8 cellular contexts compared by ENCODE assay signal in genomic region chr21:14382835-14383595, GRCh38. TPM values are rescaled to one million over a fixed set of nuclear protein-coding genes. Genes with fewer than 3 reads are reported as not detected.
DNase-seq lines count a peak whose midpoint lies in the region; ATAC-seq, FAIRE-seq and TF ChIP-seq lines count a peak whose summit lies in the region.

HSPA13 (minus strand) TSS chr21:14383146; CDS start chr21:14383119, 27 bp downstream.

- no peaks in the 10 kb centered on the region for H3K9me3 ChIP-seq in heart right ventricle
- no peaks in the 10 kb centered on the region for H3K9me3 ChIP-seq in upper lobe of left lung

- no peaks in the 10 kb centered on the region for H3K9me3 Mint-ChIP-seq in T-helper 1 cell treated with Interleukin-12 subunit alpha and Interleukin-12 subunit beta and Interleukin-4 antibody, amounts not matched to agents 30 μg/mL and 1 μg/mL, for 36 hours

- no peaks in the 10 kb centered on the region for H3K27me3 Mint-ChIP-seq in T-helper 1 cell treated with Interleukin-12 subunit alpha and Interleukin-12 subunit beta and Interleukin-4 antibody, amounts not matched to agents 30 μg/mL and 1 μg/mL, for 36 hours (ENCODE audit: low read depth)

- ATAC-seq in HG02852 (IDR thresholded peaks at IDR 0.05; ENCODE audit: unreplicated experiment): peak; percentile 98
- ATAC-seq in heart right ventricle: peak; percentile 99 to 100 (median 100)
- peak; percentile 99 to 100 for ATAC-seq in upper lobe of left lung (ENCODE audit: low FRiP score in 2 of 2)

- WGBS in heart right ventricle, 2 donors: 1% methylated on average over 46 of the region's 46 CpGs
- WGBS in upper lobe of left lung, 2 donors: 1% methylated on average over 16 to 45 of the region's 46 CpGs

- peak within 1 kb of the TSS; percentile 99 for H3K4me3 Mint-ChIP-seq in T-helper 1 cell treated with Interleukin-12 subunit alpha and Interleukin-12 subunit beta and Interleukin-4 antibody, amounts not matched to agents 30 μg/mL and 1 μg/mL, for 36 hours

- H3K4me1 ChIP-seq in heart right ventricle: peaks cover 0 to 38% (median 27%) of the 10 kb centered on the region in 9 donors
- H3K4me1 ChIP-seq in upper lobe of left lung: peaks cover 14 to 29% (median 23%) of the 10 kb centered on the region in 4 donors

- peak within 1 kb of the TSS; percentile 5 to 94 (median 90) for H3K27ac ChIP-seq in heart right ventricle
- H3K27ac ChIP-seq in upper lobe of left lung: peak within 1 kb of the TSS; percentile 84 to 92 (median 90)

- FAIRE-seq in GM12892 (lab: Jason Lieb, UNC): peak; percentile 99

- DNase-seq in GM12892 (ENCODE audit: insufficient read length) (peak; percentile 70), NCI-H146 (lab: John Stamatoyannopoulos, UW) (peak; percentile 98), amniotic stem cell (lab: John Stamatoyannopoulos, UW) (peak; percentile 100), heart right ventricle (peak; percentile 99 to 100), posterior cingulate gyrus (peak; percentile 99 to 100 (median 100)), upper lobe of left lung (peak; percentile 94 to 100)

- H3K4me1 Mint-ChIP-seq in T-helper 1 cell treated with Interleukin-12 subunit alpha and Interleukin-12 subunit beta and Interleukin-4 antibody, amounts not matched to agents 30 μg/mL and 1 μg/mL, for 36 hours (ENCODE audit: low read depth): peaks cover 27% of the 10 kb centered on the region

- peaks cover 10% of the 10 kb centered on the region for H3K36me3 Mint-ChIP-seq in T-helper 1 cell treated with Interleukin-12 subunit alpha and Interleukin-12 subunit beta and Interleukin-4 antibody, amounts not matched to agents 30 μg/mL and 1 μg/mL, for 36 hours (ENCODE audit: low read depth)

- TF ChIP-seq CTCF in heart right ventricle (IDR thresholded peaks at IDR 0.05): no peak
- TF ChIP-seq CTCF in upper lobe of left lung (IDR thresholded peaks at IDR 0.05): peak in 1 of 6 experiments; percentile 23

- H3K4me3 ChIP-seq in heart right ventricle: peak within 1 kb of the TSS; percentile 47 to 92 (median 80)
- H3K4me3 ChIP-seq in upper lobe of left lung: peak within 1 kb of the TSS; percentile 63 to 93 (median 78)

- TF ChIP-seq EP300 in upper lobe of left lung (IDR thresholded peaks at IDR 0.05): no peak

- H3K36me3 ChIP-seq in heart right ventricle (peaks cover 0 to 21% (median 2%) of the 10 kb centered on the region in 9 donors), upper lobe of left lung (peaks cover 3 to 7% (median 4%) of the 10 kb centered on the region in 4 donors)

- H3K27ac Mint-ChIP-seq in T-helper 1 cell treated with Interleukin-12 subunit alpha and Interleukin-12 subunit beta and Interleukin-4 antibody, amounts not matched to agents 30 μg/mL and 1 μg/mL, for 36 hours: peak within 1 kb of the TSS; percentile 99

- peak; percentile 59 for TF ChIP-seq POLR2A in GM12892 (IDR thresholded peaks at IDR 0.05; ENCODE audit: low read depth, low read length)
- TF ChIP-seq POLR2A in upper lobe of left lung (IDR thresholded peaks at IDR 0.05): peak in 3 of 4 donors; percentile 38 to 78 (median 40)

- intact Hi-C loops in heart right ventricle (cut with DNase I) (loop anchor here in 3 of 10 donors (10.0 kb wide), 2 partner anchors 682 to 1342 kb away; partner anchors contain the start of genes USP25 (in 2 of the 3) and NRIP1 (in 1 of the 3)), posterior cingulate gyrus (cut with DNase I) (loop anchor here (2.0 kb wide), 1 partner anchor 1346 kb away; the partner anchor contains the start of gene USP25)

- H3K27me3 ChIP-seq in heart right ventricle (no peaks in the 10 kb centered on the region), upper lobe of left lung (no peaks in the 10 kb centered on the region)

RNA-seq across cellular contexts. Expression of gene HSPA13, which starts in this region (rescaled TPM):
- polyA plus RNA-seq in GM12892 (2012; ENCODE audit: missing spikeins): 17.0 TPM
- total RNA-seq in heart right ventricle: 10 to 100 TPM; 10.6 to 24.0 (median 15.9) TPM
- polyA plus RNA-seq in heart right ventricle: 10 to 100 TPM in 1 of 2 donors, 1 to 10 TPM in 1; 3.3 to 11.8 TPM
- 10 to 100 TPM in 4 of 6 donors, 1 to 10 TPM in 2; 2.1 to 30.2 (median 22.6) TPM for total RNA-seq in upper lobe of left lung

Comparison
In these comparisons a context has a peak if more than half of its experiments do, and no peak if none do; other contexts are left out.
1. Peak in every context shown above with its lines: DNase-seq, ATAC-seq, H3K4me3 ChIP-seq and H3K27ac ChIP-seq.